ENCODE assay signal across 8 cellular contexts in genomic region chr3:195999176-195999575, GRCh38.
DNase-seq lines count a peak whose midpoint lies in the region; ATAC-seq and TF ChIP-seq lines count a peak whose summit lies in the region.
"Not testable (repeated sequence)": the region's sequence is repeated elsewhere in the genome, so short reads cannot be mapped to it uniquely, and the experiment has no call there.

No MANE protein-coding gene starts in this region.

- 40% methylated on average over 1 of the region's 6 CpGs for WGBS in esophagus muscularis mucosa
- 87 to 95% (median 88%) methylated on average over 5 to 6 of the region's 6 CpGs; no CpG with 5 or more reads in 1 of the 5 donors for WGBS in spleen, 5 donors

- intact Hi-C loops in esophagus muscularis mucosa (cut with DNase I); posterior vena cava (cut with DNase I); spleen (cut with DNase I; ENCODE audit: low total_unique reads); upper lobe of right lung (cut with DNase I): not testable (repeated sequence)

- H3K27me3 Mint-ChIP-seq in activated naive CD4-positive, alpha-beta T cell treated with anti-CD3 and anti-CD28 coated beads, Interleukin-2, amount 50 U/mL, for 24 hours, result peaks cover 10% of the 10 kb centered on the region

- H3K4me3 Mint-ChIP-seq in activated naive CD4-positive, alpha-beta T cell treated with anti-CD3 and anti-CD28 coated beads, Interleukin-2, amount 50 U/mL, for 24 hours, result not testable (repeated sequence)

- peak overlapping the region; percentile 51 for H3K27ac Mint-ChIP-seq in activated naive CD4-positive, alpha-beta T cell treated with anti-CD3 and anti-CD28 coated beads, Interleukin-2, amount 50 U/mL, for 24 hours

- H3K36me3 ChIP-seq in BLaER1 treated with 17β-estradiol and CSF1 and Interleukin-3, amounts not matched to agents 10 nM and 100 nM; esophagus muscularis mucosa; spleen; upper lobe of right lung: not testable (repeated sequence)

- not testable (repeated sequence) for H3K9me3 Mint-ChIP-seq in activated naive CD4-positive, alpha-beta T cell treated with anti-CD3 and anti-CD28 coated beads, Interleukin-2, amount 50 U/mL, for 24 hours

- peaks cover 17 to 66% (median 55%) of the 10 kb centered on the region in 11 experiments for H3K9me3 ChIP-seq in BLaER1 treated with 17β-estradiol and CSF1 and Interleukin-3, amounts not matched to agents 10 nM and 100 nM (replicated peaks in 1 of 11)
- H3K9me3 ChIP-seq in esophagus muscularis mucosa, spleen, upper lobe of right lung: not testable (repeated sequence)

- not testable (repeated sequence) for ATAC-seq in left lobe of liver, upper lobe of right lung

- TF ChIP-seq EP300 in esophagus muscularis mucosa (IDR thresholded peaks at IDR 0.05), result not testable (repeated sequence)

- not testable (repeated sequence) for H3K27me3 ChIP-seq in BLaER1 treated with 17β-estradiol and CSF1 and Interleukin-3, amounts not matched to agents 10 nM and 100 nM; upper lobe of right lung
- H3K27me3 ChIP-seq in esophagus muscularis mucosa, result peaks cover 0 to 21% (median 0%) of the 10 kb centered on the region in 4 donors
- peaks cover 0 to 23% (median 0%) of the 10 kb centered on the region in 7 donors for H3K27me3 ChIP-seq in spleen (replicated peaks in 1 of 7)

- not testable (repeated sequence) for H3K9ac ChIP-seq in BLaER1 treated with 17β-estradiol and CSF1 and Interleukin-3, amounts not matched to agents 10 nM and 100 nM

- H3K36me3 Mint-ChIP-seq in activated naive CD4-positive, alpha-beta T cell treated with anti-CD3 and anti-CD28 coated beads, Interleukin-2, amount 50 U/mL, for 24 hours, result not testable (repeated sequence)

- DNase-seq in RPMI8226 (peak; percentile 73), esophagus muscularis mucosa (ENCODE audit: extremely low spot score) (peak; percentile 42), left lobe of liver (ENCODE audit: low spot score) (peak; percentile 23), posterior vena cava (ENCODE audit: low spot score) (peak; percentile 62), spleen (peak; percentile 33), upper lobe of right lung (peak; percentile 27)

- not testable (repeated sequence) for TF ChIP-seq CTCF in esophagus muscularis mucosa (IDR thresholded peaks at IDR 0.05); spleen (IDR thresholded peaks at IDR 0.05 in 8 of 11, conservative IDR thresholded peaks at IDR 0.05 in 3 of 11); upper lobe of right lung (IDR thresholded peaks at IDR 0.05)

- H3K4me1 Mint-ChIP-seq in activated naive CD4-positive, alpha-beta T cell treated with anti-CD3 and anti-CD28 coated beads, Interleukin-2, amount 50 U/mL, for 24 hours, result not testable (repeated sequence)

- peaks cover 9 to 34% (median 23%) of the 10 kb centered on the region in 10 experiments; a peak in 19 of 20 replicates for H3K4me1 ChIP-seq in BLaER1 treated with 17β-estradiol and CSF1 and Interleukin-3, amounts not matched to agents 10 nM and 100 nM
- not testable (repeated sequence) for H3K4me1 ChIP-seq in esophagus muscularis mucosa, spleen, upper lobe of right lung

- 0 out of 22 replicates have a peak overlapping the region, but pooled peaks of 1 of the 11 experiments have one; percentile 76 for H3K27ac ChIP-seq in BLaER1 treated with 17β-estradiol and CSF1 and Interleukin-3, amounts not matched to agents 10 nM and 100 nM
- H3K27ac ChIP-seq in esophagus muscularis mucosa (replicated peaks in 1 of 4); spleen; upper lobe of right lung: not testable (repeated sequence)

- H4K20me1 ChIP-seq in BLaER1 treated with 17β-estradiol and CSF1 and Interleukin-3, amounts not matched to agents 10 nM and 100 nM, result not testable (repeated sequence)

- peak overlapping the region; percentile 1 to 58 (median 45); a peak in 18 of 22 replicates for H3K4me2 ChIP-seq in BLaER1 treated with 17β-estradiol and CSF1 and Interleukin-3, amounts not matched to agents 10 nM and 100 nM

- not testable (repeated sequence) for TF ChIP-seq POLR2A in esophagus muscularis mucosa (IDR thresholded peaks at IDR 0.05; ENCODE audit: low read depth); spleen (IDR thresholded peaks at IDR 0.05)

- H3K4me3 ChIP-seq in BLaER1 treated with 17β-estradiol and CSF1 and Interleukin-3, amounts not matched to agents 10 nM and 100 nM, result peak overlapping the region in 3 of 10 experiments; percentile 21 to 36 (median 22); a peak in 3 of 20 replicates
- not testable (repeated sequence) for H3K4me3 ChIP-seq in esophagus muscularis mucosa, spleen, upper lobe of right lung

Comparison
In these comparisons a context has a peak if more than half of its experiments do, and no peak if none do; other contexts are left out.
1. DNase-seq: peak in every context shown above with its lines; median percentile 73 in RPMI8226; 62 in posterior vena cava; 42 in esophagus muscularis mucosa; 33 in spleen; 27 in upper lobe of right lung; 23 in left lobe of liver.